ENCODE assay signal across 1 cellular context in the genomic region with DNA sequence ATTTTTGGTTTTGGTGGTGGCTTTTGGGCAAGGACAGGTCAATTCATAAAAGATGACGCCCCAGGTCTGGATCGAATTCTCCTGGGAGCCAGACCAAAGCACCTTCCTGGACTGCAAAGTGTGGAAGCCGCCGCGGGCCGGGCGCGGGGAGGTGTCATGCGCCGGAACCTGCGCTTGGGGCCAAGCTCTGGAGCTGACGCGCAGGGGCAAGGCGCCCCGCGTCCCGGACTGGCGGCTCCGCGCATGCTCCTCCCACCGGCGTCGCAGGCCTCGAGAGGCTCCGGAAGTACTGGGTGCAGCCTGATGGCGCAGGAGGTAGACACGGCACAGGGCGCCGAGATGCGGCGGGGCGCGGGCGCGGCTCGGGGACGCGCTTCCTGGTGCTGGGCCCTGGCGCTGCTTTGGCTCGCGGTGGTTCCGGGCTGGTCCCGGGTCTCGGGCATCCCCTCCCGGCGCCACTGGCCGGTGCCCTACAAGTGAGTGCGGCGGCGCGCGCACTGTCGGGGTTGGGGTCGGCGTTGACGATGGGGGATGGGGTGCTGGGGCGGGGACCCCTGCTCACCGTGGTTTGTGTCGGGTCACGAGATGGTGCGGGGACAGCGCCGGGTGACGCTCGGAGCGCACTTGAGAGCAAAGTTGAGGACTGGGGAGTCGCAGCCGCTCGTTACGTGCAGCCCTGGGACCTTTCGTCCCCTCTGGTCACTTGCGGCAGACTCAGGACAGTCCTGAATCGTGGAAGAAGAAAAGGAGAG.
TF ChIP-seq lines count a peak whose summit lies in the region.

A gene (plus strand): TSS at position 286 of the 752 bp plus-strand sequence. CDS start 18 bp downstream, at position 304.

TF ChIP-seq in HepG2, 621 proteins besides CTCF, POLR2A, EP300 and RAD21 (continued from another document and continues in another):
- TF ChIP-seq, protein P1, sequence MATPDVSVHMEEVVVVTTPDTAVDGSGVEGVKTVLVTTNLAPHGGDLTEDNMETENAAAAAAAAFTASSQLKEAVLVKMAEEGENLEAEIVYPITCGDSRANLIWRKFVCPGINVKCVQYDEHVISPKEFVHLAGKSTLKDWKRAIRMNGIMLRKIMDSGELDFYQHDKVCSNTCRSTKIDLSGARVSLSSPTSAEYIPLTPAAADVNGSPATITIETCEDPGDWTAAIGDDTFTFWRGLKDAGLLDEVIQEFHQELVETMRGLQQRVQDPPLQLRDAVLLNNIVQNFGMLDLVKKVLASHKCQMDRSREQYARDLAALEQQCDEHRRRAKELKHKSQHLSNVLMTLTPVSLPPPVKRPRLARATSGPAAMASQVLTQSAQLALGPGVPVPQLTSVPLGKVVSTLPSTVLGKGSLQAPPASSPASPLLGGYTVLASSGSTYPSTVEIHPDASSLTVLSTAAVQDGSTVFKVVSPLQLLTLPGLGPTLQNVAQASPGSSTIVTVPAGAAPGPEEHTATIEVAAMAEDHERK (CRISPR knock-in tag; IDR thresholded peaks at IDR 0.05; ENCODE audit: low read depth) = peak; percentile 48; the same call in 1 of the 2 replicates
- TF ChIP-seq, protein P2, sequence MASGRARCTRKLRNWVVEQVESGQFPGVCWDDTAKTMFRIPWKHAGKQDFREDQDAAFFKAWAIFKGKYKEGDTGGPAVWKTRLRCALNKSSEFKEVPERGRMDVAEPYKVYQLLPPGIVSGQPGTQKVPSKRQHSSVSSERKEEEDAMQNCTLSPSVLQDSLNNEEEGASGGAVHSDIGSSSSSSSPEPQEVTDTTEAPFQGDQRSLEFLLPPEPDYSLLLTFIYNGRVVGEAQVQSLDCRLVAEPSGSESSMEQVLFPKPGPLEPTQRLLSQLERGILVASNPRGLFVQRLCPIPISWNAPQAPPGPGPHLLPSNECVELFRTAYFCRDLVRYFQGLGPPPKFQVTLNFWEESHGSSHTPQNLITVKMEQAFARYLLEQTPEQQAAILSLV (CRISPR knock-in tag; IDR thresholded peaks at IDR 0.05; ENCODE audit: borderline replicate concordance) = peak; percentile 63; the same call in 1 of the 2 replicates
- TF ChIP-seq NKX3-1 (CRISPR knock-in tag; IDR thresholded peaks at IDR 0.05) (peak; percentile 92; the same call in 1 of the 2 replicates), ZSCAN21 (CRISPR knock-in tag; IDR thresholded peaks at IDR 0.05; ENCODE audit: borderline replicate concordance) (peak; percentile 88; the same call in 1 of the 2 replicates), SIN3B (IDR thresholded peaks at IDR 0.05; ENCODE audit: low read length) (0 out of 2 replicates have a peak, but pooled peaks have one; percentile 15), ZNF431 (CRISPR knock-in tag; IDR thresholded peaks at IDR 0.05; ENCODE audit: borderline replicate concordance, low read depth) (peak; percentile 67; the same call in 1 of the 2 replicates), KLF12 (CRISPR knock-in tag; IDR thresholded peaks at IDR 0.05; ENCODE audit: borderline replicate concordance) (no peak), ARID2 (CRISPR knock-in tag; IDR thresholded peaks at IDR 0.05; ENCODE audit: borderline replicate concordance) (0 out of 2 replicates have a peak, but pooled peaks have one; percentile 74), RFX1 (IDR thresholded peaks at IDR 0.05) (no peak), KLF16 (CRISPR knock-in tag; IDR thresholded peaks at IDR 0.05) (peak in 1 of 2 experiments; percentile 69; a peak in 1 of 4 replicates), WIZ (CRISPR knock-in tag; IDR thresholded peaks at IDR 0.05) (no peak), ZMYM3 (CRISPR knock-in tag; IDR thresholded peaks at IDR 0.05) (no peak), MBNL3 (CRISPR knock-in tag; conservative IDR thresholded peaks at IDR 0.05) (no peak), TGIF2 (CRISPR knock-in tag; IDR thresholded peaks at IDR 0.05) (no peak), CBX5 (CRISPR knock-in tag; IDR thresholded peaks at IDR 0.05; ENCODE audit: borderline replicate concordance) (peak; percentile 14; the same call in 1 of the 2 replicates), KDM5B (CRISPR knock-in tag; IDR thresholded peaks at IDR 0.05; ENCODE audit: borderline replicate concordance) (0 out of 2 replicates have a peak, but pooled peaks have one; percentile 86), ZNF343 (CRISPR knock-in tag; IDR thresholded peaks at IDR 0.05) (peak; percentile 67; the same call in 1 of the 2 replicates), ZNF205 (CRISPR knock-in tag; IDR thresholded peaks at IDR 0.05) (no peak), ZNF616 (CRISPR knock-in tag; IDR thresholded peaks at IDR 0.05; ENCODE audit: low read depth) (no peak), SRY (CRISPR knock-in tag; IDR thresholded peaks at IDR 0.05) (peak; percentile 61; the same call in 1 of the 2 replicates), ADNP (CRISPR knock-in tag; IDR thresholded peaks at IDR 0.05) (no peak), CEBPB (IDR thresholded peaks at IDR 0.05; ENCODE audit: borderline replicate concordance, low read depth, low read length) (no peak), ZNF44 (CRISPR knock-in tag; IDR thresholded peaks at IDR 0.05) (no peak), ZNF724P (CRISPR knock-in tag; IDR thresholded peaks at IDR 0.05; ENCODE audit: borderline replicate concordance) (peak; percentile 94; the same call in 1 of the 2 replicates), ZZZ3 (CRISPR knock-in tag; IDR thresholded peaks at IDR 0.05; ENCODE audit: borderline replicate concordance) (peak; percentile 60; the same call in 1 of the 2 replicates), AKAP8 (CRISPR knock-in tag; IDR thresholded peaks at IDR 0.05) (no peak), ZNF441 (CRISPR knock-in tag; IDR thresholded peaks at IDR 0.05; ENCODE audit: borderline replicate concordance) (no peak; the same call in 1 of the 2 replicates), HIVEP1 (CRISPR knock-in tag; IDR thresholded peaks at IDR 0.05) (peak; percentile 38; the same call in 1 of the 2 replicates)
- TF ChIP-seq, protein P3, sequence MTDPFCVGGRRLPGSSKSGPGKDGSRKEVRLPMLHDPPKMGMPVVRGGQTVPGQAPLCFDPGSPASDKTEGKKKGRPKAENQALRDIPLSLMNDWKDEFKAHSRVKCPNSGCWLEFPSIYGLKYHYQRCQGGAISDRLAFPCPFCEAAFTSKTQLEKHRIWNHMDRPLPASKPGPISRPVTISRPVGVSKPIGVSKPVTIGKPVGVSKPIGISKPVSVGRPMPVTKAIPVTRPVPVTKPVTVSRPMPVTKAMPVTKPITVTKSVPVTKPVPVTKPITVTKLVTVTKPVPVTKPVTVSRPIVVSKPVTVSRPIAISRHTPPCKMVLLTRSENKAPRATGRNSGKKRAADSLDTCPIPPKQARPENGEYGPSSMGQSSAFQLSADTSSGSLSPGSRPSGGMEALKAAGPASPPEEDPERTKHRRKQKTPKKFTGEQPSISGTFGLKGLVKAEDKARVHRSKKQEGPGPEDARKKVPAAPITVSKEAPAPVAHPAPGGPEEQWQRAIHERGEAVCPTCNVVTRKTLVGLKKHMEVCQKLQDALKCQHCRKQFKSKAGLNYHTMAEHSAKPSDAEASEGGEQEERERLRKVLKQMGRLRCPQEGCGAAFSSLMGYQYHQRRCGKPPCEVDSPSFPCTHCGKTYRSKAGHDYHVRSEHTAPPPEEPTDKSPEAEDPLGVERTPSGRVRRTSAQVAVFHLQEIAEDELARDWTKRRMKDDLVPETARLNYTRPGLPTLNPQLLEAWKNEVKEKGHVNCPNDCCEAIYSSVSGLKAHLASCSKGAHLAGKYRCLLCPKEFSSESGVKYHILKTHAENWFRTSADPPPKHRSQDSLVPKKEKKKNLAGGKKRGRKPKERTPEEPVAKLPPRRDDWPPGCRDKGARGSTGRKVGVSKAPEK (CRISPR knock-in tag; IDR thresholded peaks at IDR 0.05; ENCODE audit: borderline replicate concordance) = no peak
- TF ChIP-seq, protein P4, sequence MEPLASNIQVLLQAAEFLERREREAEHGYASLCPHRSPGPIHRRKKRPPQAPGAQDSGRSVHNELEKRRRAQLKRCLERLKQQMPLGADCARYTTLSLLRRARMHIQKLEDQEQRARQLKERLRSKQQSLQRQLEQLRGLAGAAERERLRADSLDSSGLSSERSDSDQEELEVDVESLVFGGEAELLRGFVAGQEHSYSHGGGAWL (CRISPR knock-in tag; IDR thresholded peaks at IDR 0.05) = peak; percentile 83; the same call in 1 of the 2 replicates
- TF ChIP-seq, protein P5, sequence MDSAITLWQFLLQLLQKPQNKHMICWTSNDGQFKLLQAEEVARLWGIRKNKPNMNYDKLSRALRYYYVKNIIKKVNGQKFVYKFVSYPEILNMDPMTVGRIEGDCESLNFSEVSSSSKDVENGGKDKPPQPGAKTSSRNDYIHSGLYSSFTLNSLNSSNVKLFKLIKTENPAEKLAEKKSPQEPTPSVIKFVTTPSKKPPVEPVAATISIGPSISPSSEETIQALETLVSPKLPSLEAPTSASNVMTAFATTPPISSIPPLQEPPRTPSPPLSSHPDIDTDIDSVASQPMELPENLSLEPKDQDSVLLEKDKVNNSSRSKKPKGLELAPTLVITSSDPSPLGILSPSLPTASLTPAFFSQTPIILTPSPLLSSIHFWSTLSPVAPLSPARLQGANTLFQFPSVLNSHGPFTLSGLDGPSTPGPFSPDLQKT (CRISPR knock-in tag; IDR thresholded peaks at IDR 0.05; ENCODE audit: borderline replicate concordance) = peak; percentile 95; the same call in 1 of the 2 replicates
- TF ChIP-seq, protein P6, sequence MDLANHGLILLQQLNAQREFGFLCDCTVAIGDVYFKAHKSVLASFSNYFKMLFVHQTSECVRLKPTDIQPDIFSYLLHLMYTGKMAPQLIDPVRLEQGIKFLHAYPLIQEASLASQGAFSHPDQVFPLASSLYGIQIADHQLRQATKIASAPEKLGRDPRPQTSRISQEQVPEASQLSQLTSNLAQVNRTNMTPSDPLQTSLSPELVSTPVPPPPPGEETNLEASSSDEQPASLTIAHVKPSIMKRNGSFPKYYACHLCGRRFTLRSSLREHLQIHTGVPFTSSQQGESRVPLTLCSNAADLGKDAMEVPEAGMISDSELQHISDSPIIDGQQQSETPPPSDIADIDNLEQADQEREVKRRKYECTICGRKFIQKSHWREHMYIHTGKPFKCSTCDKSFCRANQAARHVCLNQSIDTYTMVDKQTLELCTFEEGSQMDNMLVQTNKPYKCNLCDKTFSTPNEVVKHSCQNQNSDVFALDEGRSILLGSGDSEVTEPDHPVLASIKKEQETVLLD (CRISPR knock-in tag; IDR thresholded peaks at IDR 0.05; ENCODE audit: low read depth) = peak; percentile 57; the same call in 1 of the 2 replicates
- TF ChIP-seq, protein P7, sequence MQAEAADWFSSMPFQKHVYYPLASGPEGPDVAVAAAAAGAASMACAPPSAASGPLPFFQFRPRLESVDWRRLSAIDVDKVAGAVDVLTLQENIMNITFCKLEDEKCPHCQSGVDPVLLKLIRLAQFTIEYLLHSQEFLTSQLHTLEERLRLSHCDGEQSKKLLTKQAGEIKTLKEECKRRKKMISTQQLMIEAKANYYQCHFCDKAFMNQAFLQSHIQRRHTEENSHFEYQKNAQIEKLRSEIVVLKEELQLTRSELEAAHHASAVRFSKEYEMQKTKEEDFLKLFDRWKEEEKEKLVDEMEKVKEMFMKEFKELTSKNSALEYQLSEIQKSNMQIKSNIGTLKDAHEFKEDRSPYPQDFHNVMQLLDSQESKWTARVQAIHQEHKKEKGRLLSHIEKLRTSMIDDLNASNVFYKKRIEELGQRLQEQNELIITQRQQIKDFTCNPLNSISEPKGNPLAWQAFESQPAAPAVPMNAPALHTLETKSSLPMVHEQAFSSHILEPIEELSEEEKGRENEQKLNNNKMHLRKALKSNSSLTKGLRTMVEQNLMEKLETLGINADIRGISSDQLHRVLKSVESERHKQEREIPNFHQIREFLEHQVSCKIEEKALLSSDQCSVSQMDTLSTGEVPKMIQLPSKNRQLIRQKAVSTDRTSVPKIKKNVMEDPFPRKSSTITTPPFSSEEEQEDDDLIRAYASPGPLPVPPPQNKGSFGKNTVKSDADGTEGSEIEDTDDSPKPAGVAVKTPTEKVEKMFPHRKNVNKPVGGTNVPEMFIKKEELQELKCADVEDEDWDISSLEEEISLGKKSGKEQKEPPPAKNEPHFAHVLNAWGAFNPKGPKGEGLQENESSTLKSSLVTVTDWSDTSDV (CRISPR knock-in tag; IDR thresholded peaks at IDR 0.05) = no peak
- TF ChIP-seq, protein P8, sequence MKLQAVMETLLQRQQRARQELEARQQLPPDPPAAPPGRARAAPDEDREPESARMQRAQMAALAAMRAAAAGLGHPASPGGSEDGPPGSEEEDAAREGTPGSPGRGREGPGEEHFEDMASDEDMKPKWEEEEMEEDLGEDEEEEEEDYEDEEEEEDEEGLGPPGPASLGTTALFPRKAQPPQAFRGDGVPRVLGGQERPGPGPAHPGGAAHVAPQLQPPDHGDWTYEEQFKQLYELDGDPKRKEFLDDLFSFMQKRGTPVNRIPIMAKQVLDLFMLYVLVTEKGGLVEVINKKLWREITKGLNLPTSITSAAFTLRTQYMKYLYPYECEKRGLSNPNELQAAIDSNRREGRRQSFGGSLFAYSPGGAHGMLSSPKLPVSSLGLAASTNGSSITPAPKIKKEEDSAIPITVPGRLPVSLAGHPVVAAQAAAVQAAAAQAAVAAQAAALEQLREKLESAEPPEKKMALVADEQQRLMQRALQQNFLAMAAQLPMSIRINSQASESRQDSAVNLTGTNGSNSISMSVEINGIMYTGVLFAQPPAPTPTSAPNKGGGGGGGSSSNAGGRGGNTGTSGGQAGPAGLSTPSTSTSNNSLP (IDR thresholded peaks at IDR 0.05; ENCODE audit: low read depth, low read length) = no peak
- TF ChIP-seq, protein P9, sequence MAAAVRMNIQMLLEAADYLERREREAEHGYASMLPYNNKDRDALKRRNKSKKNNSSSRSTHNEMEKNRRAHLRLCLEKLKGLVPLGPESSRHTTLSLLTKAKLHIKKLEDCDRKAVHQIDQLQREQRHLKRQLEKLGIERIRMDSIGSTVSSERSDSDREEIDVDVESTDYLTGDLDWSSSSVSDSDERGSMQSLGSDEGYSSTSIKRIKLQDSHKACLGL (CRISPR knock-in tag; IDR thresholded peaks at IDR 0.05) = peak; percentile 85
- TF ChIP-seq, protein P10, sequence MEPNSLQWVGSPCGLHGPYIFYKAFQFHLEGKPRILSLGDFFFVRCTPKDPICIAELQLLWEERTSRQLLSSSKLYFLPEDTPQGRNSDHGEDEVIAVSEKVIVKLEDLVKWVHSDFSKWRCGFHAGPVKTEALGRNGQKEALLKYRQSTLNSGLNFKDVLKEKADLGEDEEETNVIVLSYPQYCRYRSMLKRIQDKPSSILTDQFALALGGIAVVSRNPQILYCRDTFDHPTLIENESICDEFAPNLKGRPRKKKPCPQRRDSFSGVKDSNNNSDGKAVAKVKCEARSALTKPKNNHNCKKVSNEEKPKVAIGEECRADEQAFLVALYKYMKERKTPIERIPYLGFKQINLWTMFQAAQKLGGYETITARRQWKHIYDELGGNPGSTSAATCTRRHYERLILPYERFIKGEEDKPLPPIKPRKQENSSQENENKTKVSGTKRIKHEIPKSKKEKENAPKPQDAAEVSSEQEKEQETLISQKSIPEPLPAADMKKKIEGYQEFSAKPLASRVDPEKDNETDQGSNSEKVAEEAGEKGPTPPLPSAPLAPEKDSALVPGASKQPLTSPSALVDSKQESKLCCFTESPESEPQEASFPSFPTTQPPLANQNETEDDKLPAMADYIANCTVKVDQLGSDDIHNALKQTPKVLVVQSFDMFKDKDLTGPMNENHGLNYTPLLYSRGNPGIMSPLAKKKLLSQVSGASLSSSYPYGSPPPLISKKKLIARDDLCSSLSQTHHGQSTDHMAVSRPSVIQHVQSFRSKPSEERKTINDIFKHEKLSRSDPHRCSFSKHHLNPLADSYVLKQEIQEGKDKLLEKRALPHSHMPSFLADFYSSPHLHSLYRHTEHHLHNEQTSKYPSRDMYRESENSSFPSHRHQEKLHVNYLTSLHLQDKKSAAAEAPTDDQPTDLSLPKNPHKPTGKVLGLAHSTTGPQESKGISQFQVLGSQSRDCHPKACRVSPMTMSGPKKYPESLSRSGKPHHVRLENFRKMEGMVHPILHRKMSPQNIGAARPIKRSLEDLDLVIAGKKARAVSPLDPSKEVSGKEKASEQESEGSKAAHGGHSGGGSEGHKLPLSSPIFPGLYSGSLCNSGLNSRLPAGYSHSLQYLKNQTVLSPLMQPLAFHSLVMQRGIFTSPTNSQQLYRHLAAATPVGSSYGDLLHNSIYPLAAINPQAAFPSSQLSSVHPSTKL (CRISPR knock-in tag; IDR thresholded peaks at IDR 0.05) = peak; percentile 71
